ENCODE assay signal across 15 cellular contexts in the genomic region with DNA sequence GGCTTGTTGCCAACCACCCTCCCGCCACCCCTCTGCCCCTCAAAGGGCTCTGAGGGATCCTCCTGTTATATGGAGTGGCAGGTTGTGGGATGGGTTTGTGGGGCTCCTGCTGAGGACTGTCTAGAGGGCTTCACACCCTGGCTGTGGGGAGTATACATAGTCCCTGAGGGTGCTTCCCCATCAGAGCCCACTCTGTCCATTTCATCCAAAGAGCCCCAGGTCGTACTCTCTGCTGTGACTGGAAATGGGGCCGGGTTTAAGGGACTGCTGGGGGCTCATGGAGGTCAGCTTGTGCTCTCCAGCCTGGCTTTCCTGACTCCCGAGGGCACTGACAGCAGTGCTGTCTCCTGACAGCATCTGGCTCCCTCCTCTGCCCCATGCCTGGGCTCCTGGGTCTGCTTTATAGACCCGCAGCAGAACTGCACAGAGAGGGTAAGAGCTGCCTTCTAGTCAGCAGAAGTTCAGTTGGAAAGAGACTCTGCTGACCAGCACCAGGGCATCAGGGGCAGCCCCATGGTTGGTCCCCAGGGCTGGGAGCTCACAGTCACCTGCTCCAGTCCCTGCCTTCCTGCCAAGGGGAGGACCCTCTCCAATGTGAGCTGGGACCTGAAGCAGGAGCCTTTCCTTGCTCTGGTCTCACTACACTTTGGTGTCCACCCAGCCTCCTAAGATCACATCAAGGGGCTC. TPM values are rescaled to one million over a fixed set of nuclear protein-coding genes. Genes with fewer than 3 reads are reported as not detected.
A peak's percentile ranks its signal among the peaks of the same experiment; 100 is the strongest.
DNase-seq lines count a peak whose midpoint lies in the region; ATAC-seq and TF ChIP-seq lines count a peak whose summit lies in the region.
"Had no signal": no experiment of that assay in that cellular context is flagged by ENCODE, and none has a peak within 500 bp of the region (broad histone marks: within the 10 kb centered on the region; RNA-seq: fewer than 3 reads in every experiment).

No MANE protein-coding gene starts in this region.

- H2AFZ ChIP-seq in PC-3 (ENCODE audit: low read length) = no peak overlapping the region

- WGBS in endodermal cell (ENCODE audit: insufficient coverage in 1 of 2, insufficient read length in 1 of 2), 2 experiments = 77 to 92% methylated on average over 3 to 5 of the region's 5 CpGs
- 88 to 96% (median 91%) methylated on average over 3 to 5 of the region's 5 CpGs for WGBS in spleen, 5 donors

- POLR2A ChIA-PET in activated CD8-positive, alpha-beta T cell treated with anti-CD3 and anti-CD28 coated beads, Interleukin-2, amount 10 ng/mL, durations not matched to agents 7 days and 5 days (lab: Charles Lee) = interaction anchor here (1.2 to 3.4 kb wide), 3 partner anchors 9 to 14 kb away, joined by 3 to 58 read pairs (median 11); no protein-coding TSS in a partner anchor
- POLR2A ChIA-PET in activated CD8-positive, alpha-beta T cell treated with anti-CD3 and anti-CD28 coated beads for 36 hours (lab: Charles Lee) = interaction anchor here (0.9 to 2.2 kb wide), 4 partner anchors 14 to 75 kb away, joined by 3 to 9 read pairs (median 3); no protein-coding TSS in a partner anchor
- POLR2A ChIA-PET in PC-3 (lab: Charles Lee; ENCODE audit: unreplicated experiment) = no interaction called here

- no peak overlapping the region for H3K4me3 ChIP-seq in PC-3 (ENCODE audit: low read length)
- H3K4me3 ChIP-seq in endodermal cell (ENCODE audit: low read length) = no peak overlapping the region
- H3K4me3 ChIP-seq in spleen = no peak overlapping the region
- H3K4me3 ChIP-seq in H7 (ENCODE audit: insufficient read depth, low read depth, low read length) = no peak overlapping the region
- H3K4me3 ChIP-seq: body of pancreas, left ventricle myocardium inferior had no signal

- H3K9me3 ChIP-seq in PC-3 (ENCODE audit: low read length) = no peaks in the 10 kb centered on the region
- no peaks in the 10 kb centered on the region for H3K9me3 ChIP-seq in endodermal cell (ENCODE audit: control insufficient read depth, low read length)
- peaks cover 0 to 2% (median 0%) of the 10 kb centered on the region in 8 donors for H3K9me3 ChIP-seq in spleen
- H3K9me3 ChIP-seq: body of pancreas, left ventricle myocardium inferior had no signal

- H3K27ac Mint-ChIP-seq in activated CD8-positive, alpha-beta T cell treated with anti-CD3 and anti-CD28 coated beads, Interleukin-2, amount 10 ng/mL, durations not matched to agents 7 days and 5 days = peak overlapping the region; percentile 78
- no peak overlapping the region for H3K27ac Mint-ChIP-seq in activated CD8-positive, alpha-beta T cell treated with anti-CD3 and anti-CD28 coated beads for 36 hours
- H3K27ac Mint-ChIP-seq in endodermal cell = peak overlapping the region; percentile 68
- H3K27ac Mint-ChIP-seq: type B pancreatic cell had no signal

- H3K4me3 Mint-ChIP-seq in activated CD8-positive, alpha-beta T cell treated with anti-CD3 and anti-CD28 coated beads, Interleukin-2, amount 10 ng/mL, durations not matched to agents 7 days and 5 days = peak overlapping the region; percentile 56
- H3K4me3 Mint-ChIP-seq in activated CD8-positive, alpha-beta T cell treated with anti-CD3 and anti-CD28 coated beads for 36 hours = no peak overlapping the region
- no peak overlapping the region for H3K4me3 Mint-ChIP-seq in endodermal cell
- H3K4me3 Mint-ChIP-seq: type B pancreatic cell had no signal

- H3K79me2 ChIP-seq in PC-3 (ENCODE audit: low read length) = peaks cover 19% of the 10 kb centered on the region

- H3K9ac ChIP-seq in PC-3 (ENCODE audit: low read length) (peak overlapping the region; percentile 78), endodermal cell (ENCODE audit: extremely low read depth, low read length, poor library complexity, severe bottlenecking) (no peak overlapping the region)

- peaks cover 8% of the 10 kb centered on the region for H3K9me3 Mint-ChIP-seq in activated CD8-positive, alpha-beta T cell treated with anti-CD3 and anti-CD28 coated beads, Interleukin-2, amount 10 ng/mL, durations not matched to agents 7 days and 5 days (ENCODE audit: insufficient read depth)
- peaks cover 4% of the 10 kb centered on the region for H3K9me3 Mint-ChIP-seq in activated CD8-positive, alpha-beta T cell treated with anti-CD3 and anti-CD28 coated beads for 36 hours
- peaks cover under 1% of the 10 kb centered on the region for H3K9me3 Mint-ChIP-seq in endodermal cell

- no peak for TF ChIP-seq POLR2A in spleen (IDR thresholded peaks at IDR 0.05)

- H3K36me3 ChIP-seq in PC-3 (ENCODE audit: low read depth, low read length) (no peaks in the 10 kb centered on the region), endodermal cell (ENCODE audit: control insufficient read depth, insufficient read depth, low read length) (no peaks in the 10 kb centered on the region), spleen (no peaks in the 10 kb centered on the region), H7 (replicated peaks; ENCODE audit: control insufficient read depth, insufficient read depth, low read length) (no peaks in the 10 kb centered on the region)
- H3K36me3 ChIP-seq: left ventricle myocardium inferior had no signal

- TF ChIP-seq CTCF in activated CD8-positive, alpha-beta T cell treated with anti-CD3 and anti-CD28 coated beads for 36 hours (IDR thresholded peaks at IDR 0.05) = no peak
- no peak for TF ChIP-seq CTCF in PC-3 (conservative IDR thresholded peaks at IDR 0.05; ENCODE audit: low read depth, low read length)
- no peak for TF ChIP-seq CTCF in endodermal cell (conservative IDR thresholded peaks at IDR 0.05)
- TF ChIP-seq CTCF in spleen (IDR thresholded peaks at IDR 0.05 in 8 of 11, conservative IDR thresholded peaks at IDR 0.05 in 3 of 11) = no peak

- no peak for ATAC-seq in activated CD8-positive, alpha-beta T cell treated with anti-CD3 and anti-CD28 coated beads, Interleukin-2, amount 10 ng/mL, durations not matched to agents 7 days and 5 days
- no peak for ATAC-seq in activated CD8-positive, alpha-beta T cell treated with anti-CD3 and anti-CD28 coated beads for 36 hours
- no peak for ATAC-seq in PC-3
- ATAC-seq in HG02763 (IDR thresholded peaks at IDR 0.05; ENCODE audit: unreplicated experiment) = no peak
- ATAC-seq: body of pancreas had no signal

- no peaks in the 10 kb centered on the region for H3K27me3 ChIP-seq in PC-3 (ENCODE audit: low read length)
- no peaks in the 10 kb centered on the region for H3K27me3 ChIP-seq in endodermal cell (ENCODE audit: control insufficient read depth, insufficient read depth, low read length, poor library complexity, severe bottlenecking)
- no peaks in the 10 kb centered on the region for H3K27me3 ChIP-seq in spleen (replicated peaks in 1 of 7)
- H3K27me3 ChIP-seq in H7 (ENCODE audit: control insufficient read depth, insufficient read depth, low read length) = no peaks in the 10 kb centered on the region
- H3K27me3 ChIP-seq: body of pancreas had no signal

- H3K9me2 ChIP-seq in PC-3 (replicated peaks; ENCODE audit: low read length) = no peaks in the 10 kb centered on the region

- no peaks in the 10 kb centered on the region for H4K20me1 ChIP-seq in PC-3 (ENCODE audit: low read length)

- H3K4me2 ChIP-seq in PC-3 (ENCODE audit: low read length) = peak overlapping the region; percentile 67

- no peak for DNase-seq in activated CD8-positive, alpha-beta T cell treated with anti-CD3 and anti-CD28 coated beads, Interleukin-2, amount 10 ng/mL, durations not matched to agents 7 days and 5 days
- DNase-seq in activated CD8-positive, alpha-beta T cell treated with anti-CD3 and anti-CD28 coated beads for 36 hours = no peak
- DNase-seq in PC-3 (no peak), endodermal cell (peak; percentile 65), spleen (peak; percentile 64), NCI-H2227 treated with DMSO at 0.1 percent for 48 hours (lab: John Stamatoyannopoulos, UW) (no peak), H7 (no peak)
- DNase-seq: body of pancreas; GF-D8; left ventricle myocardium inferior; stimulated activated CD4-positive, alpha-beta T cell treated with anti-CD3 and anti-CD28 coated beads, Interleukin-1b, Interleukin-23, amount 100 ng/mL, for 48 hours had no signal

- H3K4me1 ChIP-seq in PC-3 (ENCODE audit: insufficient read depth, low read length) (peaks cover 98% of the 10 kb centered on the region), endodermal cell (ENCODE audit: control insufficient read depth, insufficient read depth, low read length) (peaks cover 6% of the 10 kb centered on the region), spleen (peaks cover 25 to 69% (median 39%) of the 10 kb centered on the region in 6 donors)
- H3K4me1 ChIP-seq: body of pancreas had no signal

- BruUV-seq in PC-3 (replicated peaks; lab: Mats Ljungman, UMichigan) = no TSS peak

- H3K4me1 Mint-ChIP-seq in activated CD8-positive, alpha-beta T cell treated with anti-CD3 and anti-CD28 coated beads, Interleukin-2, amount 10 ng/mL, durations not matched to agents 7 days and 5 days (ENCODE audit: low read depth) = peaks cover 72% of the 10 kb centered on the region
- H3K4me1 Mint-ChIP-seq in activated CD8-positive, alpha-beta T cell treated with anti-CD3 and anti-CD28 coated beads for 36 hours (ENCODE audit: low read depth) = peaks cover 62% of the 10 kb centered on the region
- H3K4me1 Mint-ChIP-seq in endodermal cell = peaks cover 35% of the 10 kb centered on the region

- H3K27me3 Mint-ChIP-seq in activated CD8-positive, alpha-beta T cell treated with anti-CD3 and anti-CD28 coated beads, Interleukin-2, amount 10 ng/mL, durations not matched to agents 7 days and 5 days (ENCODE audit: low read depth) = no peaks in the 10 kb centered on the region
- H3K27me3 Mint-ChIP-seq in activated CD8-positive, alpha-beta T cell treated with anti-CD3 and anti-CD28 coated beads for 36 hours = peaks cover 4% of the 10 kb centered on the region
- peaks cover 4% of the 10 kb centered on the region for H3K27me3 Mint-ChIP-seq in endodermal cell (ENCODE audit: insufficient read depth)

- H3F3A ChIP-seq in PC-3 (ENCODE audit: low read length, unreplicated experiment) = peaks cover 21% of the 10 kb centered on the region

- H3K27ac ChIP-seq in PC-3 (ENCODE audit: low read length) = peak overlapping the region; percentile 100
- no peak overlapping the region for H3K27ac ChIP-seq in endodermal cell (ENCODE audit: low read depth, low read length)
- no peak overlapping the region for H3K27ac ChIP-seq in spleen
- H3K27ac ChIP-seq: body of pancreas, left ventricle myocardium inferior had no signal

- intact Hi-C loops in activated CD8-positive, alpha-beta T cell treated with anti-CD3 and anti-CD28 coated beads for 36 hours (cut with micrococcal nuclease) = loop anchor here (5.0 kb wide), 1 partner anchor 37 kb away; no protein-coding TSS in a partner anchor
- intact Hi-C loops in PC-3 (cut with micrococcal nuclease) = no loop called here
- intact Hi-C loops in spleen (cut with DNase I; ENCODE audit: low total_unique reads) = no loop called here

- H3K36me3 Mint-ChIP-seq in activated CD8-positive, alpha-beta T cell treated with anti-CD3 and anti-CD28 coated beads, Interleukin-2, amount 10 ng/mL, durations not matched to agents 7 days and 5 days (ENCODE audit: low read depth) = peaks cover 71% of the 10 kb centered on the region
- peaks cover 20% of the 10 kb centered on the region for H3K36me3 Mint-ChIP-seq in activated CD8-positive, alpha-beta T cell treated with anti-CD3 and anti-CD28 coated beads for 36 hours (ENCODE audit: low read depth)
- no peaks in the 10 kb centered on the region for H3K36me3 Mint-ChIP-seq in endodermal cell (ENCODE audit: low read depth)
- H3K36me3 Mint-ChIP-seq: type B pancreatic cell had no signal

- CTCF ChIA-PET in activated CD8-positive, alpha-beta T cell treated with anti-CD3 and anti-CD28 coated beads, Interleukin-2, amount 10 ng/mL, durations not matched to agents 7 days and 5 days (lab: Charles Lee) = interaction anchor here (0.7 to 1.6 kb wide), 3 partner anchors 41 to 101 kb away, joined by 3 to 6 read pairs (median 3); a partner anchor contains a TSS
- CTCF ChIA-PET in activated CD8-positive, alpha-beta T cell treated with anti-CD3 and anti-CD28 coated beads for 36 hours (lab: Charles Lee) = interaction anchor here (1.2 to 1.8 kb wide), 3 partner anchors 14 to 161 kb away, joined by 3 to 4 read pairs (median 3); no protein-coding TSS in a partner anchor
- CTCF ChIA-PET in PC-3 (lab: Charles Lee) = interaction anchor here (0.5 to 0.6 kb wide), 2 partner anchors 41 to 103 kb away, joined by 4 to 7 read pairs; no protein-coding TSS in a partner anchor

RNA-seq across cellular contexts. Expression of a gene that starts 17.8 kb away (rescaled TPM):
- 1 to 10 TPM; 8.4 to 9.0 TPM for total RNA-seq in activated CD8-positive, alpha-beta T cell treated with anti-CD3 and anti-CD28 coated beads, Interleukin-2, amount 10 ng/mL, durations not matched to agents 7 days and 5 days
- 1 to 10 TPM; 5.8 to 6.3 TPM for total RNA-seq in activated CD8-positive, alpha-beta T cell treated with anti-CD3 and anti-CD28 coated beads for 36 hours
- total RNA-seq in PC-3 (2014; rRNA removed) (127 and 128 TPM in 2 replicates), endodermal cell (1 to 10 TPM in 1 of 2 donors, under 1 TPM in 1; 0.89 to 2.5 TPM), spleen (1 to 10 TPM in 1 of 7 donors, under 1 TPM in 5, not detected in 1; 0.14 to 1.3 (median 0.41) TPM)
- 0.07 TPM for polyA plus RNA-seq in endodermal cell (2013, experiment 1 of 2)
- polyA plus RNA-seq in endodermal cell (2013, experiment 2 of 2) = not detected
- under 1 TPM; 0.15 to 0.45 (median 0.21) TPM for polyA plus RNA-seq in spleen
- 0.14 and 0.18 TPM in 2 replicates for total RNA-seq in H7 (2014; rRNA removed; shearing (Covaris generic))
- total RNA-seq: body of pancreas, left ventricle myocardium inferior had no signal

RNA-seq across cellular contexts. Expression of a gene that starts 46.0 kb away (rescaled TPM):
- 100 to 1,000 TPM; 171 to 173 TPM for total RNA-seq in activated CD8-positive, alpha-beta T cell treated with anti-CD3 and anti-CD28 coated beads, Interleukin-2, amount 10 ng/mL, durations not matched to agents 7 days and 5 days
- 100 to 1,000 TPM; 297 to 302 TPM for total RNA-seq in activated CD8-positive, alpha-beta T cell treated with anti-CD3 and anti-CD28 coated beads for 36 hours
- total RNA-seq in PC-3 (2014; rRNA removed) (0.12 TPM in 1 of 2 replicates, not detected in the other), endodermal cell (under 1 TPM in 1 of 2 donors, not detected in 1; 0.53 TPM), spleen (10 to 100 TPM; 31.9 to 77.4 (median 49.9) TPM)
- 0.21 TPM for polyA plus RNA-seq in endodermal cell (2013, experiment 1 of 2)
- not detected for polyA plus RNA-seq in endodermal cell (2013, experiment 2 of 2)
- polyA plus RNA-seq in spleen = 10 to 100 TPM; 29.0 to 79.1 (median 63.5) TPM
- total RNA-seq in H7 (2014; rRNA removed; shearing (Covaris generic)) = 1.1 TPM in 1 of 2 replicates, not detected in the other
- total RNA-seq: Calu3, left ventricle myocardium inferior, NCI-H460 had no signal

Comparison
In these comparisons a context has a peak if more than half of its experiments do, and no peak if none do; other contexts are left out.
1. DNase-seq: peak in endodermal cell (single experiment) and spleen (single experiment); none in activated CD8-positive, alpha-beta T cell treated with anti-CD3 and anti-CD28 coated beads, Interleukin-2, amount 10 ng/mL, durations not matched to agents 7 days and 5 days (single experiment), activated CD8-positive, alpha-beta T cell treated with anti-CD3 and anti-CD28 coated beads for 36 hours (single experiment), PC-3 (single experiment), NCI-H2227 treated with DMSO at 0.1 percent for 48 hours (single experiment) and H7 (single experiment).
2. RNA of a gene that starts 17.8 kb away (total RNA-seq): 127 to 128 TPM in PC-3; 8.4 to 9.0 TPM in activated CD8-positive, alpha-beta T cell treated with anti-CD3 and anti-CD28 coated beads, Interleukin-2, amount 10 ng/mL, durations not matched to agents 7 days and 5 days, 5.8 to 6.3 TPM in activated CD8-positive, alpha-beta T cell treated with anti-CD3 and anti-CD28 coated beads for 36 hours, 0.89 to 2.5 TPM in endodermal cell, 0.14 to 1.3 TPM in spleen and 0.14 to 0.18 TPM in H7; every median in the first group is over 10 times any median in the second.
3. RNA of a gene that starts 46.0 kb away (total RNA-seq): 297 to 302 TPM in activated CD8-positive, alpha-beta T cell treated with anti-CD3 and anti-CD28 coated beads for 36 hours, 171 to 173 TPM in activated CD8-positive, alpha-beta T cell treated with anti-CD3 and anti-CD28 coated beads, Interleukin-2, amount 10 ng/mL, durations not matched to agents 7 days and 5 days and 31.9 to 77.4 TPM in spleen; 1.1 TPM in H7, 0.53 TPM in endodermal cell and 0.12 TPM in PC-3; every median in the first group is over 10 times any median in the second.